ENCODE assay signal across 11 cellular contexts in the genomic region with DNA sequence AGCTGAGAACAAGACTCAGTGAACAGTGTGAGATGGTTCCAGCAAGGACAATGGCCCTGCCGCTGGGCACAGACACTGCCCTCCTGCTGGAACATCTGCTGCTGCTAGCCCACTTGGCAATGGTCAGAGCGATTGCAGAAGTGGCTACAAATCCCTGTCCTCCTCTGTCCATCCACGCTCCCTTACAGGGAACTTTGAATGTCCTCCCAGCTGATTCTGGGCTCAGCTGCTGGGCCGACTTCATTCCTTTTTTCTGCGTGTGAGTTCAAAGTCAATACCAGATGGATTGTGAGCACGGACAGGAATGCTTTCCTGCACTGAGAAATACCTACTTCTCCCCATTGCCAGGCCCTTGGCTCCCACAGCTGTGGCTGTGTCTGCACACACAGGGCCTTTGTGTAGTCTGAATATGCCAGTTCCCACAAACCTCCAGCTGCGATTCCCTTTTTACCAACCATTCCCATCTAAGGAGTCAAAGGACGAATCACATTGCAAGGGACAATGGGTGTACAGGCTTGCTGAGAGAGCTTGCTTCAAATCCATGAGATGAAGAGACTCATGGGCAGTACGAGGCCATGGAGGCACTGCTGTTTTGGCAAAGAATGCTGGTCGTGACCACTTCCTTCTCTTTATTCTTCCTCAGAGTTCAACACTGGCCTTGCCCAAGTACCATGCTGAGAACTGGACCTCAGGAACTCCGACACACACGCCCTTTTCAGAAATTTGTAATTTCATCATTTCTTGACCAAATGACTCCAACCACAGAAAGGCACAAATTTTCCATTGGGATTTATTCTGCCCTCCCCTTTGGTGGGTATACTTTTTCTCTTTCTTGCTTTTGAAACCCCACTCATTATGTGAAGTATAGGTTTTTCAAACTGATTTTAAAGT. TPM values are rescaled to one million over a fixed set of nuclear protein-coding genes. Genes with fewer than 3 reads are reported as not detected.
DNase-seq lines count a peak whose midpoint lies in the region; ATAC-seq and TF ChIP-seq lines count a peak whose summit lies in the region.
"Had no signal": no experiment of that assay in that cellular context is flagged by ENCODE, and none has a peak within 500 bp of the region (broad histone marks: within the 10 kb centered on the region; RNA-seq: fewer than 3 reads in every experiment).

No MANE protein-coding gene starts in this region.

- H3K79me2 ChIP-seq in trophoblast cell (ENCODE audit: control insufficient read depth, insufficient read depth, low read length, poor library complexity): peaks cover 2% of the 10 kb centered on the region

- peak overlapping the region; percentile 5 for H2BK5ac ChIP-seq in trophoblast cell (ENCODE audit: low read depth, low read length, poor library complexity)

- peak overlapping the region; percentile 74 for H2BK12ac ChIP-seq in trophoblast cell (ENCODE audit: low read length)

- no peaks in the 10 kb centered on the region for H3K9me3 ChIP-seq in AG04450 (ENCODE audit: control insufficient read depth, insufficient read depth, low read length)
- no peaks in the 10 kb centered on the region for H3K9me3 ChIP-seq in adipocyte (ENCODE audit: control insufficient read depth, low read length)
- no peaks in the 10 kb centered on the region for H3K9me3 ChIP-seq in trophoblast cell (ENCODE audit: insufficient read depth, low read depth, low read length)

- H3K4me3 ChIP-seq in AG04450 (ENCODE audit: low read depth, low read length) (no peak overlapping the region), adipocyte (ENCODE audit: low read length) (no peak overlapping the region), trophoblast cell (ENCODE audit: low read depth, low read length) (no peak overlapping the region)

- peak overlapping the region; percentile 63 for H3K18ac ChIP-seq in trophoblast cell (ENCODE audit: low read length)

- peaks cover 62% of the 10 kb centered on the region for H3K4me1 ChIP-seq in adipocyte (ENCODE audit: control insufficient read depth, insufficient read depth, low read length)
- peaks cover 8 to 9% of the 10 kb centered on the region in 2 experiments for H3K4me1 ChIP-seq in trophoblast cell (ENCODE audit: control insufficient read depth in 1 of 2, insufficient read depth in 2 of 2, low read length in 2 of 2)

- peak overlapping the region; percentile 8 for H4K8ac ChIP-seq in trophoblast cell (ENCODE audit: low read depth, low read length)

- no CpG with 5 or more reads among the region's 12 CpGs for WGBS in trophoblast cell (ENCODE audit: extremely low coverage, insufficient coverage, insufficient read length)

- POLR2A ChIA-PET in AG04450 (lab: Yijun Ruan, JAX): interaction anchor here (0.7 to 4.7 kb wide), 13 partner anchors 12 to 229 kb away, joined by 3 to 41 read pairs (median 4); a partner anchor contains a TSS

- no peak overlapping the region for H3K4me2 ChIP-seq in trophoblast cell (ENCODE audit: low read length)

- peak overlapping the region; percentile 43 for H3K14ac ChIP-seq in trophoblast cell (ENCODE audit: low read length)

- intact Hi-C loops in head of caudate nucleus (cut with DNase I) (loop anchor here (5.0 to 10.0 kb wide), 2 partner anchors 61 to 254 kb away; no protein-coding TSS in a partner anchor), posterior vena cava (cut with DNase I) (loop anchor here (5.0 to 10.0 kb wide), 3 partner anchors 71 to 264 kb away; no protein-coding TSS in a partner anchor)

- CTCF ChIA-PET in AG04450 (lab: Charles Lee): interaction anchor here (0.6 to 4.0 kb wide), 71 partner anchors 9 to 1164 kb away, joined by 3 to 42 read pairs (median 5); a partner anchor contains a TSS

- no peak overlapping the region for H4K12ac ChIP-seq in trophoblast cell (ENCODE audit: low read depth, low read length)

- peaks cover 13% of the 10 kb centered on the region for H3K79me1 ChIP-seq in trophoblast cell (ENCODE audit: low read length)

- ATAC-seq in GM18517 (IDR thresholded peaks at IDR 0.05; ENCODE audit: unreplicated experiment): no peak
- ATAC-seq: HCT116 had no signal

- peak overlapping the region; percentile 75 for H4K91ac ChIP-seq in trophoblast cell (ENCODE audit: low read depth, low read length)

- H3K36me3 ChIP-seq in adipocyte (ENCODE audit: control insufficient read depth, insufficient read depth, low read length, severe bottlenecking) (no peaks in the 10 kb centered on the region), trophoblast cell (ENCODE audit: control insufficient read depth in 1 of 2, insufficient read depth in 2 of 2, low read length in 2 of 2) (no peaks in the 10 kb centered on the region)

- H2AFZ ChIP-seq in trophoblast cell (ENCODE audit: insufficient read depth, low read length, poor library complexity): peak overlapping the region; percentile 4

- H3K9ac ChIP-seq in adipocyte (ENCODE audit: low read length): peak overlapping the region; percentile 80
- no peak overlapping the region for H3K9ac ChIP-seq in trophoblast cell (ENCODE audit: low read length)

- no peak overlapping the region for H3K23ac ChIP-seq in trophoblast cell (ENCODE audit: low read length)

- peak overlapping the region; percentile 39 for H3K4ac ChIP-seq in trophoblast cell (ENCODE audit: low read depth, low read length)

- H3K27me3 ChIP-seq in AG04450 (ENCODE audit: control insufficient read depth, insufficient read depth, low read length) (no peaks in the 10 kb centered on the region), adipocyte (replicated peaks; ENCODE audit: control insufficient read depth, insufficient read depth, low read length) (no peaks in the 10 kb centered on the region), trophoblast cell (ENCODE audit: insufficient read depth, low read length) (no peaks in the 10 kb centered on the region)

- no peak for DNase-seq in AG04450 (ENCODE audit: low read depth, low spot score)
- peak; percentile 73 for DNase-seq in adipocyte (ENCODE audit: low read depth)
- DNase-seq in head of caudate nucleus: peak; percentile 55 to 90 (median 80)
- peak; percentile 69 to 79 for DNase-seq in trophoblast cell
- no peak for DNase-seq in HCEC 1CT
- no peak for DNase-seq in posterior vena cava (ENCODE audit: low spot score)
- no peak for DNase-seq in DMS79 treated with DMSO at 0.1 percent for 48 hours (lab: John Stamatoyannopoulos, UW)
- DNase-seq: glutamatergic neuron had no signal

- no peak for TF ChIP-seq CTCF in AG04450 (IDR thresholded peaks at IDR 0.05; ENCODE audit: low read depth, low read length)

- peak overlapping the region; percentile 79 for H3K27ac ChIP-seq in AG04450 (ENCODE audit: low read depth, low read length)
- no peak overlapping the region for H3K27ac ChIP-seq in trophoblast cell (ENCODE audit: low read depth, low read length)
- H3K27ac ChIP-seq: C4-2B had no signal

- peak overlapping the region; percentile 73 for H2AK5ac ChIP-seq in trophoblast cell (ENCODE audit: low read length)

- peak overlapping the region; percentile 62 for H2BK120ac ChIP-seq in trophoblast cell (ENCODE audit: insufficient read depth, low read length, poor library complexity)

RNA-seq across cellular contexts. Expression of a gene that starts 44.2 kb away (rescaled TPM):
- polyA plus RNA-seq in AG04450 (2011; rRNA removed): 31.2 and 43.1 TPM in 2 replicates
- polyA minus RNA-seq in AG04450 (2011; rRNA and poly(A)+ RNA removed): 12.7 and 17.1 TPM in 2 replicates
- 21.2 and 21.3 TPM in 2 replicates for polyA plus RNA-seq in trophoblast cell (2013)
- total RNA-seq in posterior vena cava: 10 to 100 TPM; 16.1 to 17.5 TPM

Comparison
In these comparisons a context has a peak if more than half of its experiments do, and no peak if none do; other contexts are left out.
1. DNase-seq: peak in adipocyte (single experiment), head of caudate nucleus (42 of 42) and trophoblast cell (2 of 2); none in AG04450 (single experiment), HCEC 1CT (single experiment), posterior vena cava (single experiment) and DMS79 treated with DMSO at 0.1 percent for 48 hours (single experiment).